Comparison of ENCODE assay signal across 26 cellular contexts in genomic region chr13:80516818-80517348, GRCh38.
DNase-seq lines count a peak whose midpoint lies in the region; ATAC-seq, FAIRE-seq and TF ChIP-seq lines count a peak whose summit lies in the region.
"Had no signal": no experiment of that assay in that cellular context is flagged by ENCODE, and none has a peak within 500 bp of the region (broad histone marks: within the 10 kb centered on the region; RNA-seq: fewer than 3 reads in every experiment).

No MANE protein-coding gene starts in this region.

- H3K79me2 ChIP-seq in K562 (ENCODE audit: control insufficient read depth, insufficient read depth, low read length) (no peaks in the 10 kb centered on the region), neural progenitor cell (ENCODE audit: low read depth) (no peaks in the 10 kb centered on the region)

- intact Hi-C loops in K562 (cut with micrococcal nuclease) = no loop called here

- ATAC-seq in K562 = no peak
- ATAC-seq: GM12878 had no signal

- TF ChIP-seq CTCF in K562 (IDR thresholded peaks at IDR 0.05 in 2 of 3, conservative IDR thresholded peaks at IDR 0.05 in 1 of 3; ENCODE audit: insufficient read depth in 2 of 3, low read depth in 1 of 3, low read length in 3 of 3) = no peak
- TF ChIP-seq CTCF in neural progenitor cell (IDR thresholded peaks at IDR 0.05) = no peak

- H3K27ac ChIP-seq in K562 (ENCODE audit: extremely low read depth, low read depth, low read length) (no peak overlapping the region), neural progenitor cell (no peak overlapping the region)
- H3K27ac ChIP-seq: BLaER1 had no signal

- H3K36me3 ChIP-seq in K562 (ENCODE audit: control insufficient read depth, insufficient read depth, low read length) = no peaks in the 10 kb centered on the region
- no peaks in the 10 kb centered on the region for H3K36me3 ChIP-seq in neural progenitor cell
- H3K36me3 ChIP-seq: BE2C, BLaER1 had no signal

- no peaks in the 10 kb centered on the region for H3K4me1 Mint-ChIP-seq in neural progenitor cell
- H3K4me1 Mint-ChIP-seq: CD14-positive monocyte; CD4-positive, alpha-beta memory T cell; CD4-positive, CD25-positive, alpha-beta regulatory T cell had no signal

- H3K4me1 ChIP-seq in K562 (replicated peaks in 1 of 2; ENCODE audit: control insufficient read depth in 2 of 2, insufficient read depth in 2 of 2, low read length in 2 of 2) (no peaks in the 10 kb centered on the region), neural progenitor cell (no peaks in the 10 kb centered on the region)
- H3K4me1 ChIP-seq: BE2C, BLaER1 had no signal

- no peak overlapping the region for H3K4me3 Mint-ChIP-seq in neural progenitor cell
- H3K4me3 Mint-ChIP-seq: CD14-positive monocyte; CD4-positive, alpha-beta memory T cell; CD4-positive, CD25-positive, alpha-beta regulatory T cell; CD8-positive, alpha-beta memory T cell had no signal

- no peak for FAIRE-seq in K562 (lab: Jason Lieb, UNC)
- FAIRE-seq: A204.1, GM12878, GM12892, GM18507 had no signal

- TF ChIP-seq RAD21 in K562 (CRISPR knock-in tag; conservative IDR thresholded peaks at IDR 0.05 in 1 of 2, IDR thresholded peaks at IDR 0.05 in 1 of 2) = no peak

- H3K9ac ChIP-seq in K562 (ENCODE audit: insufficient read depth in 1 of 2, low read depth in 2 of 2, low read length in 2 of 2) = no peak overlapping the region
- H3K9ac ChIP-seq in neural progenitor cell = no peak overlapping the region
- H3K9ac ChIP-seq: BLaER1 had no signal

- H3K27me3 Mint-ChIP-seq in neural progenitor cell (ENCODE audit: insufficient read depth, low read depth) = no peaks in the 10 kb centered on the region
- H3K27me3 Mint-ChIP-seq: CD4-positive, alpha-beta memory T cell; CD4-positive, CD25-positive, alpha-beta regulatory T cell had no signal

- H3K9me3 ChIP-seq in K562 (replicated peaks; ENCODE audit: control insufficient read depth, insufficient read depth, low read depth, low read length) = peaks cover 5% of the 10 kb centered on the region; the same call in 1 of the 2 replicates
- H3K9me3 ChIP-seq in neural progenitor cell (ENCODE audit: low read depth) = no peaks in the 10 kb centered on the region
- H3K9me3 ChIP-seq: BE2C had no signal

- H3K9me3 Mint-ChIP-seq in neural progenitor cell = peaks cover 29% of the 10 kb centered on the region

- DNase-seq in NCI-H69 (lab: John Stamatoyannopoulos, UW) = peak; percentile 7
- peak in 2 of 4 experiments; percentile 2 to 5 for DNase-seq in K562 (ENCODE audit: extremely low read depth in 1 of 4, low spot score in 3 of 4)
- DNase-seq in neural progenitor cell (ENCODE audit: low spot score) = no peak
- no peak for DNase-seq in NCI-H446 treated with DMSO at 0.1 percent for 48 hours (lab: John Stamatoyannopoulos, UW)
- no peak for DNase-seq in GOT3 (lab: John Stamatoyannopoulos, UW)
- DNase-seq: 8988T; ACHN; BE2C; C1 segment of cervical spinal cord; CD4-positive, alpha-beta memory T cell; CD4-positive, CD25-positive, alpha-beta regulatory T cell; CD8-positive, alpha-beta memory T cell; COR-L47; DMS 273 treated with DMSO at 0.1 percent for 48 hours; DMS153; DMS53; DMS79; DND-41; EL; GDM1 had no signal

- H3K27me3 ChIP-seq in K562 (ENCODE audit: control insufficient read depth in 2 of 2, insufficient read depth in 2 of 2, low read length in 2 of 2) = no peaks in the 10 kb centered on the region
- no peaks in the 10 kb centered on the region for H3K27me3 ChIP-seq in neural progenitor cell
- H3K27me3 ChIP-seq: BE2C, BLaER1 had no signal

- peak overlapping the region; percentile 76 for H3K27ac Mint-ChIP-seq in neural progenitor cell
- H3K27ac Mint-ChIP-seq: CD14-positive monocyte; CD4-positive, alpha-beta memory T cell; CD4-positive, CD25-positive, alpha-beta regulatory T cell; CD8-positive, alpha-beta memory T cell had no signal

- CTCF ChIA-PET in K562 (lab: Yijun Ruan, JAX; ENCODE audit: low intra/inter-chr PET ratio) = no interaction called here

- H3K36me3 Mint-ChIP-seq in neural progenitor cell = no peaks in the 10 kb centered on the region
- H3K36me3 Mint-ChIP-seq: CD14-positive monocyte; CD4-positive, alpha-beta memory T cell; CD4-positive, CD25-positive, alpha-beta regulatory T cell had no signal

- WGBS in K562 (ENCODE audit: insufficient coverage, low coverage, missing lambda C conversion rate) = under 1% methylated on average over 8 of the region's 8 CpGs

- H2AFZ ChIP-seq in K562 (ENCODE audit: low read depth, low read length) = no peak overlapping the region
- H2AFZ ChIP-seq in neural progenitor cell (replicated peaks) = no peak overlapping the region

- BruUV-seq in K562 (replicated peaks; lab: Mats Ljungman, UMichigan) = no TSS peak

- POLR2A ChIA-PET in K562 (lab: Yijun Ruan, JAX) = interaction anchor here (0.6 kb wide), 1 partner anchor 373 kb away, joined by 3 read pairs; no protein-coding TSS in a partner anchor

- in situ Hi-C loops in K562 (cut with MboI) = loop anchor here (5.0 kb wide), 1 partner anchor 375 kb away; no protein-coding TSS in a partner anchor

- H3K4me2 ChIP-seq in K562 (ENCODE audit: insufficient read depth, low read length) (no peak overlapping the region), neural progenitor cell (no peak overlapping the region)
- H3K4me2 ChIP-seq: BLaER1 had no signal

- H3K9me1 ChIP-seq in K562 (ENCODE audit: control insufficient read depth, insufficient read depth, low read length) = no peaks in the 10 kb centered on the region

- H4K20me1 ChIP-seq in K562 (replicated peaks; ENCODE audit: control insufficient read depth, insufficient read depth, low read length) (no peaks in the 10 kb centered on the region), neural progenitor cell (ENCODE audit: low read depth) (no peaks in the 10 kb centered on the region)
- H4K20me1 ChIP-seq: BLaER1 had no signal

- H3F3A ChIP-seq in neural progenitor cell (ENCODE audit: low read depth) = no peaks in the 10 kb centered on the region

- no peak for TF ChIP-seq EP300 in K562 (IDR thresholded peaks at IDR 0.05; ENCODE audit: low read length)

- TF ChIP-seq POLR2A in K562 (conservative IDR thresholded peaks at IDR 0.05) = no peak

- no peak overlapping the region for H3K4me3 ChIP-seq in K562
- no peak overlapping the region for H3K4me3 ChIP-seq in neural progenitor cell
- H3K4me3 ChIP-seq: BLaER1, GM12878 had no signal

TF ChIP-seq in K562, 482 proteins besides CTCF, POLR2A, EP300 and RAD21 (continues in another document):
- TF ChIP-seq, protein P1, sequence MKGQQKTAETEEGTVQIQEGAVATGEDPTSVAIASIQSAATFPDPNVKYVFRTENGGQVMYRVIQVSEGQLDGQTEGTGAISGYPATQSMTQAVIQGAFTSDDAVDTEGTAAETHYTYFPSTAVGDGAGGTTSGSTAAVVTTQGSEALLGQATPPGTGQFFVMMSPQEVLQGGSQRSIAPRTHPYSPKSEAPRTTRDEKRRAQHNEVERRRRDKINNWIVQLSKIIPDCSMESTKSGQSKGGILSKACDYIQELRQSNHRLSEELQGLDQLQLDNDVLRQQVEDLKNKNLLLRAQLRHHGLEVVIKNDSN (CRISPR knock-in tag; IDR thresholded peaks at IDR 0.05) = no peak
- TF ChIP-seq, protein P2, sequence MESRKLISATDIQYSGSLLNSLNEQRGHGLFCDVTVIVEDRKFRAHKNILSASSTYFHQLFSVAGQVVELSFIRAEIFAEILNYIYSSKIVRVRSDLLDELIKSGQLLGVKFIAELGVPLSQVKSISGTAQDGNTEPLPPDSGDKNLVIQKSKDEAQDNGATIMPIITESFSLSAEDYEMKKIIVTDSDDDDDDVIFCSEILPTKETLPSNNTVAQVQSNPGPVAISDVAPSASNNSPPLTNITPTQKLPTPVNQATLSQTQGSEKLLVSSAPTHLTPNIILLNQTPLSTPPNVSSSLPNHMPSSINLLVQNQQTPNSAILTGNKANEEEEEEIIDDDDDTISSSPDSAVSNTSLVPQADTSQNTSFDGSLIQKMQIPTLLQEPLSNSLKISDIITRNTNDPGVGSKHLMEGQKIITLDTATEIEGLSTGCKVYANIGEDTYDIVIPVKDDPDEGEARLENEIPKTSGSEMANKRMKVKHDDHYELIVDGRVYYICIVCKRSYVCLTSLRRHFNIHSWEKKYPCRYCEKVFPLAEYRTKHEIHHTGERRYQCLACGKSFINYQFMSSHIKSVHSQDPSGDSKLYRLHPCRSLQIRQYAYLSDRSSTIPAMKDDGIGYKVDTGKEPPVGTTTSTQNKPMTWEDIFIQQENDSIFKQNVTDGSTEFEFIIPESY (CRISPR knock-in tag; IDR thresholded peaks at IDR 0.05) = no peak
- TF ChIP-seq, protein P3, sequence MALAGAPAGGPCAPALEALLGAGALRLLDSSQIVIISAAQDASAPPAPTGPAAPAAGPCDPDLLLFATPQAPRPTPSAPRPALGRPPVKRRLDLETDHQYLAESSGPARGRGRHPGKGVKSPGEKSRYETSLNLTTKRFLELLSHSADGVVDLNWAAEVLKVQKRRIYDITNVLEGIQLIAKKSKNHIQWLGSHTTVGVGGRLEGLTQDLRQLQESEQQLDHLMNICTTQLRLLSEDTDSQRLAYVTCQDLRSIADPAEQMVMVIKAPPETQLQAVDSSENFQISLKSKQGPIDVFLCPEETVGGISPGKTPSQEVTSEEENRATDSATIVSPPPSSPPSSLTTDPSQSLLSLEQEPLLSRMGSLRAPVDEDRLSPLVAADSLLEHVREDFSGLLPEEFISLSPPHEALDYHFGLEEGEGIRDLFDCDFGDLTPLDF (CRISPR knock-in tag; IDR thresholded peaks at IDR 0.05) = no peak
- TF ChIP-seq C11orf30 (IDR thresholded peaks at IDR 0.05; ENCODE audit: low read depth) = no peak
- no peak for TF ChIP-seq GATAD2A (IDR thresholded peaks at IDR 0.05)
- TF ChIP-seq LCOR (CRISPR knock-in tag; IDR thresholded peaks at IDR 0.05) = no peak
- TF ChIP-seq CTCFL (IDR thresholded peaks at IDR 0.05; ENCODE audit: borderline replicate concordance, insufficient read depth, low read depth, low read length, poor library complexity, severe bottlenecking) = no peak
- TF ChIP-seq TOE1 (IDR thresholded peaks at IDR 0.05; ENCODE audit: borderline replicate concordance) = no peak
- TF ChIP-seq TOE1 (CRISPR knock-in tag; IDR thresholded peaks at IDR 0.05; ENCODE audit: borderline replicate concordance, low read depth) = no peak
- no peak for TF ChIP-seq STAT5B (CRISPR knock-in tag; IDR thresholded peaks at IDR 0.05)
- no peak for TF ChIP-seq LEF1 (IDR thresholded peaks at IDR 0.05)
